In the genomic region with DNA sequence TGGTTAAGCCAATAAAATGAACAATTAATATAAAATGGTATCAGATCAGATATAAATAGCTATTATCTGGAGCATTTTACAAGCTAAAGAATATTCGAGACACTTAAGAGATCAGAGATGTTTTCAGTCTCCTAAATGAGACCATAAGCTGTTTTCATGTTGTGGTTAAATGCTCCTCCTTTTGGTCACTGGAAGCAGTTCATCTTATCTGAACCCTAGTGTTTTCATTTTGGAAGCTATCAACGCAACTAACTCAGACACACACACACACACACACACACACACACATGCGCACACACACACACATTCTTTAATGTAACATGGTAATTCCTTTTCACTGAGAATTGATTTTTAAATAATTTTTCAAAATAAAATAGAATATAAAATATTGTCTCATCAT, we compare ENCODE assay signal across 12 cellular contexts. TPM values are rescaled to one million over a fixed set of nuclear protein-coding genes. Genes with fewer than 3 reads are reported as not detected.
A peak's percentile ranks its signal among the peaks of the same experiment; 100 is the strongest.
DNase-seq lines count a peak whose midpoint lies in the region; ATAC-seq and TF ChIP-seq lines count a peak whose summit lies in the region.
"Had no signal": no experiment of that assay in that cellular context is flagged by ENCODE, and none has a peak within 500 bp of the region (broad histone marks: within the 10 kb centered on the region; RNA-seq: fewer than 3 reads in every experiment).

No MANE protein-coding gene starts in this region.

- H3K9me3 ChIP-seq in fibroblast of lung (ENCODE audit: control insufficient read depth, insufficient read depth, low read depth, low read length) (no peaks in the 10 kb centered on the region), upper lobe of right lung (no peaks in the 10 kb centered on the region)

- ATAC-seq in T-cell (replicated peaks in 1 of 4) (peak; percentile 54 to 67 (median 64)), upper lobe of right lung (no peak)
- ATAC-seq in stimulated activated naive CD8-positive, alpha-beta T cell treated with anti-CD3 and anti-CD28 coated beads, Interleukin-15, Interleukin-2, amounts not matched to agents 100 U/mL and 50 U/mL, for 24 hours = no peak

- H3K4me3 ChIP-seq in fibroblast of lung (replicated peaks in 1 of 4; ENCODE audit: control extremely low read depth in 1 of 4, insufficient read depth in 1 of 4, low read depth in 3 of 4, low read length in 4 of 4) (no peak overlapping the region), upper lobe of right lung (no peak overlapping the region)
- H3K4me3 ChIP-seq: skin epidermis had no signal

- H2AFZ ChIP-seq in fibroblast of lung (ENCODE audit: low read length) = no peak overlapping the region

- POLR2A ChIA-PET in T-cell (lab: Charles Lee) = interaction anchor here (0.6 to 2.4 kb wide), 9 partner anchors 9 to 140 kb away, joined by 3 to 18 read pairs (median 4); no protein-coding TSS in a partner anchor

- H4K20me1 ChIP-seq in fibroblast of lung (ENCODE audit: control insufficient read depth, extremely low read depth, insufficient read depth, low read length) = no peaks in the 10 kb centered on the region

- H3K36me3 Mint-ChIP-seq in T-cell (peaks cover 30% of the 10 kb centered on the region), progenitor cell of endocrine pancreas (ENCODE audit: insufficient read depth) (peaks cover 5% of the 10 kb centered on the region), glutamatergic neuron (ENCODE audit: unreplicated experiment) (no peaks in the 10 kb centered on the region)

- H3K79me2 ChIP-seq in fibroblast of lung (ENCODE audit: control insufficient read depth, insufficient read depth, low read length) = no peaks in the 10 kb centered on the region

- H3K4me2 ChIP-seq in fibroblast of lung (ENCODE audit: extremely low read depth, insufficient read depth, low read length) = no peak overlapping the region

- H3K36me3 ChIP-seq in fibroblast of lung (ENCODE audit: control insufficient read depth, insufficient read depth, low read length) (no peaks in the 10 kb centered on the region), upper lobe of right lung (no peaks in the 10 kb centered on the region)

- H3K27me3 ChIP-seq in fibroblast of lung (ENCODE audit: control insufficient read depth, insufficient read depth, low read length) (no peaks in the 10 kb centered on the region), upper lobe of right lung (no peaks in the 10 kb centered on the region)

- peak; percentile 33 for DNase-seq in AG08395 (ENCODE audit: low spot score)
- no peak for DNase-seq in T-cell
- peak; percentile 39 to 58 for DNase-seq in fibroblast of lung (ENCODE audit: low read depth in 2 of 2)
- DNase-seq in upper lobe of right lung = no peak
- DNase-seq in progenitor cell of endocrine pancreas (ENCODE audit: low spot score, unreplicated experiment) = no peak
- no peak for DNase-seq in stimulated activated naive CD8-positive, alpha-beta T cell treated with anti-CD3 and anti-CD28 coated beads, Interleukin-15, Interleukin-2, amounts not matched to agents 100 U/mL and 50 U/mL, for 24 hours
- no peak for DNase-seq in glutamatergic neuron
- DNase-seq: activated CD8-positive, alpha-beta memory T cell treated with anti-CD3 and anti-CD28 coated beads for 24 hours; NCI-H1092 treated with DMSO at 0.1 percent for 48 hours; nephron progenitor cell had no signal

- H3K4me3 Mint-ChIP-seq in T-cell (no peak overlapping the region), progenitor cell of endocrine pancreas (ENCODE audit: low read depth) (no peak overlapping the region), glutamatergic neuron (ENCODE audit: unreplicated experiment) (no peak overlapping the region)
- H3K4me3 Mint-ChIP-seq: nephron progenitor cell had no signal

- H3K9me3 Mint-ChIP-seq in T-cell (peaks cover 0 to 6% (median 5%) of the 10 kb centered on the region in 3 donors), progenitor cell of endocrine pancreas (ENCODE audit: low read depth) (peaks cover 5% of the 10 kb centered on the region), glutamatergic neuron (ENCODE audit: unreplicated experiment) (peaks cover 2% of the 10 kb centered on the region)

- H3K27me3 Mint-ChIP-seq in T-cell = no peaks in the 10 kb centered on the region
- H3K27me3 Mint-ChIP-seq in progenitor cell of endocrine pancreas = no peaks in the 10 kb centered on the region
- H3K27me3 Mint-ChIP-seq in glutamatergic neuron (ENCODE audit: unreplicated experiment) = no peaks in the 10 kb centered on the region

- CTCF ChIA-PET in T-cell (lab: Charles Lee) = interaction anchor here (0.5 to 2.9 kb wide), 37 partner anchors 8 to 520 kb away, joined by 3 to 28 read pairs (median 4); a partner anchor contains a TSS

- peak; percentile 13 for TF ChIP-seq CTCF in GM12873 (IDR thresholded peaks at IDR 0.05; ENCODE audit: insufficient read depth, low read depth, low read length, missing control alignments)
- TF ChIP-seq CTCF in fibroblast of lung (conservative IDR thresholded peaks at IDR 0.05 in 1 of 2, IDR thresholded peaks at IDR 0.05 in 1 of 2; ENCODE audit: low read depth in 1 of 2, low read length in 2 of 2) = peak in 1 of 2 donors; percentile 41
- no peak for TF ChIP-seq CTCF in upper lobe of right lung (IDR thresholded peaks at IDR 0.05)
- TF ChIP-seq CTCF in progenitor cell of endocrine pancreas (IDR thresholded peaks at IDR 0.05; ENCODE audit: unreplicated experiment) = no peak
- no peak for TF ChIP-seq CTCF in glutamatergic neuron (IDR thresholded peaks at IDR 0.05; ENCODE audit: partially characterized antibody, unreplicated experiment)

- H3K9ac ChIP-seq in fibroblast of lung (ENCODE audit: insufficient read depth, low read length) = no peak overlapping the region

- intact Hi-C loops in upper lobe of right lung (cut with DNase I) = no loop called here

- peaks cover 57 to 66% (median 66%) of the 10 kb centered on the region in 3 donors for H3K4me1 Mint-ChIP-seq in T-cell
- peaks cover 10% of the 10 kb centered on the region for H3K4me1 Mint-ChIP-seq in progenitor cell of endocrine pancreas (ENCODE audit: low read depth)
- H3K4me1 Mint-ChIP-seq in glutamatergic neuron (ENCODE audit: low read depth, unreplicated experiment) = no peaks in the 10 kb centered on the region
- H3K4me1 Mint-ChIP-seq: nephron progenitor cell had no signal

- no peak overlapping the region for H3K27ac ChIP-seq in fibroblast of lung (ENCODE audit: insufficient read depth, low read length)
- H3K27ac ChIP-seq in upper lobe of right lung = no peak overlapping the region
- H3K27ac ChIP-seq: skin epidermis had no signal

- H3K4me1 ChIP-seq in fibroblast of lung (ENCODE audit: control insufficient read depth, extremely low read depth, insufficient read depth, low read length) (no peaks in the 10 kb centered on the region), upper lobe of right lung (no peaks in the 10 kb centered on the region)

- H3K27ac Mint-ChIP-seq in T-cell (peak overlapping the region; percentile 72 to 75), progenitor cell of endocrine pancreas (no peak overlapping the region), glutamatergic neuron (ENCODE audit: unreplicated experiment) (no peak overlapping the region)
- H3K27ac Mint-ChIP-seq: nephron progenitor cell had no signal

RNA-seq across cellular contexts. Expression of a gene that starts 10.0 kb away (rescaled TPM):
- total RNA-seq in T-cell = 10 to 100 TPM; 33.4 to 48.4 (median 41.9) TPM
- 4.1 and 5.4 TPM in 2 replicates for total RNA-seq in fibroblast of lung
- 13.2 and 19.3 TPM in 2 replicates for polyA plus RNA-seq in fibroblast of lung
- 6.9 and 9.8 TPM in 2 replicates for polyA plus RNA-seq in fibroblast of lung (2012)
- polyA minus RNA-seq in fibroblast of lung (ENCODE audit: low replicate concordance) = 3.4 and 5.3 TPM in 2 replicates
- 12.6 TPM for total RNA-seq in upper lobe of right lung
- total RNA-seq in progenitor cell of endocrine pancreas = 3.2 and 3.3 TPM in 2 replicates
- total RNA-seq in glutamatergic neuron (ENCODE audit: unreplicated experiment) = 2.6 TPM

Comparison
In these comparisons a context has a peak if more than half of its experiments do, and no peak if none do; other contexts are left out.
1. DNase-seq: peak in AG08395 (single experiment) and fibroblast of lung (2 of 2); none in T-cell (0 of 34), upper lobe of right lung (single experiment), progenitor cell of endocrine pancreas (single experiment), stimulated activated naive CD8-positive, alpha-beta T cell treated with anti-CD3 and anti-CD28 coated beads, Interleukin-15, Interleukin-2, amounts not matched to agents 100 U/mL and 50 U/mL, for 24 hours (single experiment) and glutamatergic neuron (single experiment).
2. ATAC-seq: peak in T-cell (4 of 4); none in upper lobe of right lung (single experiment) and stimulated activated naive CD8-positive, alpha-beta T cell treated with anti-CD3 and anti-CD28 coated beads, Interleukin-15, Interleukin-2, amounts not matched to agents 100 U/mL and 50 U/mL, for 24 hours (single experiment).
3. H3K27ac Mint-ChIP-seq: peak in T-cell (2 of 2); none in progenitor cell of endocrine pancreas (single experiment) and glutamatergic neuron (single experiment).